ENCODE assay signal across 37 cellular contexts in the genomic region with DNA sequence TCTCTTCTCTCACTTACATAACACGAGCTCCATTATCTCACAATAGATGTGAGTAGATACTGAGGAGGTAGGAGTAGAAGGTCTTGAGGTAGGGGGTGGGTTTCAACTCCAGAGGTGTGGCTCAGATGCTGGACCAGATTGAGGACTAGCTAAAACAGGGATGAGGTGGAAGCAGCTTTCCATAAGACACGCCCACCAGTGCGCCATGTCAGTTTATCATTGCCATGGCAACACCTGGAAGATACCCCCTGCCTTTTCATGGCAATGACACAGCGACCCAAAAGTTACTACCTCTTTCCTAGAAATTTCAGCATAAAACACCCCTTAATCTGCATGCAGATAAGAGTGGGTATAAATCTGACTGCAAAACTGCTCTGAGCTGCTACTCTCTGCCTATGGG.
"Had no signal": no experiment of that assay in that cellular context is flagged by ENCODE, and none has a peak within 500 bp of the region (broad histone marks: within the 10 kb centered on the region; RNA-seq: fewer than 3 reads in every experiment).

No MANE protein-coding gene starts in this region.

- H3K27ac Mint-ChIP-seq: activated B cell treated with CpG ODN at 0.5 μM for 24 hours; activated CD4-positive, alpha-beta memory T cell treated with anti-CD3 and anti-CD28 coated beads, Interleukin-2, amount 10 ng/mL, durations not matched to agents 7 days and 5 days; activated CD8-positive, alpha-beta memory T cell treated with anti-CD3 and anti-CD28 coated beads, Interleukin-2, amount 10 ng/mL, durations not matched to agents 7 days and 5 days; activated naive CD8-positive, alpha-beta T cell treated with anti-CD3 and anti-CD28 coated beads, Interleukin-2, amount 10 ng/mL, durations not matched to agents 7 days and 5 days had no signal

- H3K4me2 ChIP-seq: PC-9 had no signal

- H3K4me1 Mint-ChIP-seq: activated B cell treated with CpG ODN at 0.5 μM for 24 hours; activated CD4-positive, alpha-beta memory T cell treated with anti-CD3 and anti-CD28 coated beads, Interleukin-2, amount 10 ng/mL, durations not matched to agents 7 days and 5 days; activated CD8-positive, alpha-beta memory T cell treated with anti-CD3 and anti-CD28 coated beads, Interleukin-2, amount 10 ng/mL, durations not matched to agents 7 days and 5 days; activated naive CD8-positive, alpha-beta T cell treated with anti-CD3 and anti-CD28 coated beads, Interleukin-2, amount 10 ng/mL, durations not matched to agents 7 days and 5 days had no signal

- H3K27ac ChIP-seq: body of pancreas, breast epithelium, PC-9, RWPE1, VCaP had no signal

- H3K36me3 Mint-ChIP-seq: activated CD8-positive, alpha-beta memory T cell treated with anti-CD3 and anti-CD28 coated beads, Interleukin-2, amount 10 ng/mL, durations not matched to agents 7 days and 5 days; activated naive CD8-positive, alpha-beta T cell treated with anti-CD3 and anti-CD28 coated beads, Interleukin-2, amount 10 ng/mL, durations not matched to agents 7 days and 5 days had no signal

- H3K9me3 Mint-ChIP-seq: activated CD4-positive, alpha-beta memory T cell treated with anti-CD3 and anti-CD28 coated beads, Interleukin-2, amount 10 ng/mL, durations not matched to agents 7 days and 5 days; activated naive CD8-positive, alpha-beta T cell treated with anti-CD3 and anti-CD28 coated beads, Interleukin-2, amount 10 ng/mL, durations not matched to agents 7 days and 5 days had no signal

- H3K4me3 ChIP-seq: body of pancreas, breast epithelium, PC-9 had no signal

- H3K36me3 ChIP-seq: breast epithelium had no signal

- H3K9me3 ChIP-seq: body of pancreas, breast epithelium had no signal

- H3K4me3 Mint-ChIP-seq: activated B cell treated with CpG ODN at 0.5 μM for 24 hours; activated CD4-positive, alpha-beta memory T cell treated with anti-CD3 and anti-CD28 coated beads, Interleukin-2, amount 10 ng/mL, durations not matched to agents 7 days and 5 days; activated CD8-positive, alpha-beta memory T cell treated with anti-CD3 and anti-CD28 coated beads, Interleukin-2, amount 10 ng/mL, durations not matched to agents 7 days and 5 days; activated naive CD8-positive, alpha-beta T cell treated with anti-CD3 and anti-CD28 coated beads, Interleukin-2, amount 10 ng/mL, durations not matched to agents 7 days and 5 days had no signal

- H3K4me1 ChIP-seq: body of pancreas, breast epithelium had no signal

- H3K27me3 ChIP-seq: body of pancreas had no signal

- H2AFZ ChIP-seq: PC-9 had no signal

- ATAC-seq: activated CD8-positive, alpha-beta memory T cell treated with anti-CD3 and anti-CD28 coated beads, Interleukin-2, amount 10 ng/mL, durations not matched to agents 7 days and 5 days; body of pancreas; Right ventricle myocardium inferior; SK-N-SH treated with all-trans-retinoic acid at 6 μM for 48 hours had no signal

- DNase-seq: activated B cell treated with CpG ODN at 0.5 μM for 24 hours; activated CD4-positive, alpha-beta memory T cell treated with anti-CD3 and anti-CD28 coated beads, Interleukin-2, amount 10 ng/mL, durations not matched to agents 7 days and 5 days; activated CD4-positive, alpha-beta T cell treated with anti-CD3 and anti-CD28 coated beads for 4 hours; activated CD4-positive, CD25-positive, alpha-beta regulatory T cell treated with anti-CD3 and anti-CD28 coated beads, Interleukin-2, amount 50 U/mL, for 72 hours; activated CD8-positive, alpha-beta memory T cell treated with anti-CD3 and anti-CD28 coated beads for 24 hours; activated CD8-positive, alpha-beta memory T cell treated with anti-CD3 and anti-CD28 coated beads, Interleukin-2, amount 10 ng/mL, durations not matched to agents 7 days and 5 days; activated CD8-positive, alpha-beta memory T cell treated with anti-CD3 and anti-CD28 coated beads, Interleukin-2, amount 50 U/mL, for 48 hours; activated effector memory CD4-positive, alpha-beta T cell treated with Interleukin-2 at 50 U/mL for 16 hours; activated naive CD4-positive, alpha-beta T cell treated with anti-CD3 and anti-CD28 coated beads, Interleukin-2, amount 50 U/mL, for 16 hours; activated naive CD8-positive, alpha-beta T cell treated with anti-CD3 and anti-CD28 coated beads, Interleukin-2, amount 10 ng/mL, durations not matched to agents 7 days and 5 days; activated T-cell treated with anti-CD3 and anti-CD28 coated beads, Interleukin-2, amount 50 U/mL, for 48 hours; body of pancreas; NCI-H1092 treated with DMSO at 0.1 percent for 48 hours; NCI-H1417; NCI-H146; NCI-H187; NCI-H2029 treated with DMSO at 0.1 percent for 48 hours; NCI-H2107; NCI-H2171; NCI-H226; NCI-H446 treated with DMSO at 0.1 percent for 48 hours; NCI-H524; NCI-H69; NK-92 treated with Interleukin-12 subunit alpha and Interleukin-12 subunit beta, amount 100 ng/mL, for 24 hours; PC-9; SIG-M5; SW 1271; T-helper 1 cell; T-helper 2 cell; T-helper 9 cell had no signal

- FAIRE-seq: astrocyte, RCC 7860 had no signal
